17 cellular contexts compared by ENCODE assay signal in genomic region chr7:99146979-99147378, GRCh38.
"Had no signal": no experiment of that assay in that cellular context is flagged by ENCODE, and none has a peak within 500 bp of the region (broad histone marks: within the 10 kb centered on the region; RNA-seq: fewer than 3 reads in every experiment).

No MANE protein-coding gene starts in this region.

- H3K27ac Mint-ChIP-seq: naive thymus-derived CD4-positive, alpha-beta T cell had no signal

- DNase-seq: cortex of kidney; dorsolateral prefrontal cortex; effector CD8-positive, alpha-beta T cell; heart left ventricle; hippocampal formation; mesendoderm; naive thymus-derived CD4-positive, alpha-beta T cell; posterior cingulate gyrus; sigmoid colon; small intestine; stimulated activated CD4-positive, alpha-beta T cell treated with anti-CD3 and anti-CD28 coated beads, Interleukin-12 subunit alpha, Interleukin-12 subunit beta, amount 100 ng/mL, for 4 hours; stimulated activated naive CD4-positive, alpha-beta T cell; stomach; substantia nigra; transverse colon had no signal

- H3K27me3 ChIP-seq: dorsolateral prefrontal cortex, heart left ventricle, right atrium auricular region, sigmoid colon, stomach, transverse colon had no signal

- H3K4me3 ChIP-seq: dorsolateral prefrontal cortex, heart left ventricle, right atrium auricular region, sigmoid colon, stomach, thoracic aorta, transverse colon had no signal

- H3K36me3 ChIP-seq: heart left ventricle, right atrium auricular region, sigmoid colon, stomach, thoracic aorta, transverse colon had no signal

- H3K27ac ChIP-seq: dorsolateral prefrontal cortex, heart left ventricle, right atrium auricular region, sigmoid colon, stomach, thoracic aorta, transverse colon had no signal

- ATAC-seq: heart left ventricle; naive thymus-derived CD4-positive, alpha-beta T cell had no signal

- H3K9me3 ChIP-seq: heart left ventricle, right atrium auricular region, sigmoid colon, stomach, thoracic aorta, transverse colon had no signal
